ENCODE assay signal across 8 cellular contexts in genomic region chr9:34377402-34377741, GRCh38. TPM values are rescaled to one million over a fixed set of nuclear protein-coding genes. Genes with fewer than 3 reads are reported as not detected.
A peak's percentile ranks its signal among the peaks of the same experiment; 100 is the strongest.
DNase-seq lines count a peak whose midpoint lies in the region; ATAC-seq and TF ChIP-seq lines count a peak whose summit lies in the region.

No MANE protein-coding gene starts in this region.

- H3K27me3 ChIP-seq in KMS-11 (ENCODE audit: insufficient read depth, low read depth) (no peaks in the 10 kb centered on the region), uterus (no peaks in the 10 kb centered on the region)

- H3K36me3 ChIP-seq in KMS-11 (ENCODE audit: insufficient read depth) (no peaks in the 10 kb centered on the region), mesodermal cell (ENCODE audit: control insufficient read depth, insufficient read depth, low read length) (no peaks in the 10 kb centered on the region), uterus (no peaks in the 10 kb centered on the region)

- peak overlapping the region; percentile 18; the same call in 1 of the 2 replicates for H3K9ac ChIP-seq in KMS-11

- 21 to 30% methylated on average over 17 to 18 of the region's 21 CpGs for WGBS in mesodermal cell (ENCODE audit: insufficient coverage in 2 of 2), 2 experiments

- no peaks in the 10 kb centered on the region for H3K79me2 ChIP-seq in KMS-11 (ENCODE audit: insufficient read depth, low read depth)

- H2AFZ ChIP-seq in KMS-11 (ENCODE audit: low read depth): peak overlapping the region; percentile 94

- TF ChIP-seq POLR2A in uterus (IDR thresholded peaks at IDR 0.05): no peak

- TF ChIP-seq CTCF in KMS-11 (conservative IDR thresholded peaks at IDR 0.05; ENCODE audit: low read depth, low read length) (no peak), cardiac fibroblast (IDR thresholded peaks at IDR 0.05; ENCODE audit: low read depth, low read length) (no peak), uterus (IDR thresholded peaks at IDR 0.05) (no peak)

- intact Hi-C loops in uterus (cut with DNase I; ENCODE audit: low total_unique reads): no loop called here

- H3K4me3 ChIP-seq in KMS-11 (IDR thresholded peaks at IDR 0.05; ENCODE audit: insufficient read depth, low read depth, low read length) (no peak overlapping the region), cardiac fibroblast (replicated peaks in 1 of 2; ENCODE audit: low read depth in 2 of 2, low read length in 2 of 2) (peak overlapping the region; percentile 73 to 81), mesodermal cell (ENCODE audit: extremely low read depth, insufficient read depth, low read length, poor library complexity, severe bottlenecking) (peak overlapping the region; percentile 60), uterus (peak overlapping the region; percentile 53 to 64)

- no peaks in the 10 kb centered on the region for H4K20me1 ChIP-seq in KMS-11 (ENCODE audit: insufficient read depth)

- H3K27ac ChIP-seq in KMS-11 (no peak overlapping the region), mesodermal cell (ENCODE audit: low read depth, low read length, severe bottlenecking) (no peak overlapping the region), uterus (peak overlapping the region; percentile 64 to 66)

- H3K9me3 ChIP-seq in mesodermal cell (ENCODE audit: control insufficient read depth, low read length): no peaks in the 10 kb centered on the region
- no peaks in the 10 kb centered on the region for H3K9me3 ChIP-seq in uterus

- ATAC-seq in GM18498 (IDR thresholded peaks at IDR 0.05; ENCODE audit: unreplicated experiment): no peak

- peak; percentile 40 for DNase-seq in AG20443 (ENCODE audit: low spot score)
- DNase-seq in cardiac fibroblast (ENCODE audit: low read depth in 2 of 2): peak in 1 of 2 donors; percentile 15
- DNase-seq in uterus: peak in 1 of 2 donors; percentile 43
- DNase-seq in OCI-M2 (lab: John Stamatoyannopoulos, UW; ENCODE audit: unreplicated experiment): no peak
- no peak for DNase-seq in activated gamma-delta T cell (lab: John Stamatoyannopoulos, UW)

- H3K4me2 ChIP-seq in KMS-11: peak overlapping the region; percentile 94

- H3K4me1 ChIP-seq in KMS-11 (ENCODE audit: low read depth, poor library complexity, severe bottlenecking): peaks cover 26% of the 10 kb centered on the region
- H3K4me1 ChIP-seq in mesodermal cell (ENCODE audit: control insufficient read depth, insufficient read depth, low read length, poor library complexity, severe bottlenecking): peaks cover 6% of the 10 kb centered on the region
- H3K4me1 ChIP-seq in uterus: peaks cover 0 to 4% of the 10 kb centered on the region in 2 donors

RNA-seq across cellular contexts. Expression of gene MYORG, which starts 0.7 kb away (rescaled TPM):
- 4.1 TPM for polyA plus RNA-seq in mesodermal cell (2013, experiment 1 of 2)
- polyA plus RNA-seq in mesodermal cell (2013, experiment 2 of 2): 2.8 TPM
- 1 to 10 TPM in 3 of 4 donors, under 1 TPM in 1; under 0.01 to 6.6 (median 2.3) TPM for total RNA-seq in uterus

RNA-seq across cellular contexts. Expression of gene NUDT2, which starts 48.0 kb away (rescaled TPM):
- 20.6 TPM for polyA plus RNA-seq in mesodermal cell (2013, experiment 1 of 2)
- polyA plus RNA-seq in mesodermal cell (2013, experiment 2 of 2): 25.2 TPM
- total RNA-seq in uterus: 10 to 100 TPM in 3 of 4 donors, 1 to 10 TPM in 1; 7.6 to 24.6 (median 20.2) TPM

RNA-seq across cellular contexts. Expression of gene KIF24, which starts 48.3 kb away (rescaled TPM):
- 4.2 TPM for polyA plus RNA-seq in mesodermal cell (2013, experiment 1 of 2)
- polyA plus RNA-seq in mesodermal cell (2013, experiment 2 of 2): 3.6 TPM
- 1 to 10 TPM; 1.2 to 6.1 (median 1.5) TPM for total RNA-seq in uterus

Comparison
In these comparisons a context has a peak if more than half of its experiments do, and no peak if none do; other contexts are left out.
1. H3K27ac ChIP-seq: peak in uterus (2 of 2); none in KMS-11 (single experiment) and mesodermal cell (single experiment).